ENCODE assay signal across 8 cellular contexts in the genomic region with DNA sequence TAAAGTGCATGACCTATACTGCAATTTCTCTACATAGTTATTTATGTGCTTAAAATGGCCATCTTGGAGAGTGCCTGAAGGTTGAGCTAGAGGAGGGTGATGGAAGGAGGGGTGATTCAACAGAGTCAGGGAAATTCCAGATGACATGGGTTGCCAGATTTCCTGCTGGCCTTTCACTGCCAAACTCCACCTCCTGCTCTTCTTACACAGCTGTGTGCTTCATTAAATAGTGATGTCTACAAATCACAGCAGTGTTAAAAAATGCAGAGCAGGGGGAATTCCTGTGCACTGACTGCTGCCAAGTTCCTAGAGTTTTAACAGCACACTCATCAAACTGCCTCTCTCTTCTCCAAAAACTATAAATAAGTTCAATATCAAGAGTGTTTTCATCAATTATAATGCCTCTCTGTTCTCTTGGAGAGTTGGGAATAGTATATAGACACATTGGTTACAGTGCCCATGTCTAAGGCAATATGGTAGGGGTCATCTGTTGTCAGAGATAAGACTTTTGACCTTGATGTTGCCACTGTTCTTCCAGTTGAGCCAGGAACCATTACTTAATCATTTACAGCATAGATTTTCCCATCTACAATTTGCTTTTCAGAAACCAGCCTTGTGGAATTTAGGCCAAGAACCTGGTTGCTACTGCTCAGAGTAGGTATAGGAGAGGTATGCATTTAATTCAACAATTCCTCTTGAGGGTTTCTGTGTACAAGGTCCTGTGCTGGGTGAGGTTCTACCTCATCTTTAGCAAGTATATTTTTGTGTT.
DNase-seq lines count a peak whose midpoint lies in the region; ATAC-seq and TF ChIP-seq lines count a peak whose summit lies in the region.

No MANE protein-coding gene starts in this region.

- peak; percentile 93 for TF ChIP-seq EP300 in Ishikawa (IDR thresholded peaks at IDR 0.05; ENCODE audit: borderline replicate concordance)

- peak; percentile 33; the same call in 1 of the 2 replicates for TF ChIP-seq RAD21 in Ishikawa (IDR thresholded peaks at IDR 0.05; ENCODE audit: low read depth)

- no peak for ATAC-seq in GM21737 (IDR thresholded peaks at IDR 0.05; ENCODE audit: unreplicated experiment)

- DNase-seq in NCI-H1092 treated with DMSO at 0.1 percent for 48 hours (lab: John Stamatoyannopoulos, UW): peak; percentile 15
- no peak for DNase-seq in NCI-H1092 (lab: John Stamatoyannopoulos, UW)
- peak; percentile 62 for DNase-seq in epidermal melanocyte (ENCODE audit: insufficient read length, low spot score)
- DNase-seq in renal cortical epithelial cell (ENCODE audit: low read depth): peak; percentile 99
- DNase-seq in globus pallidus (ENCODE audit: low spot score): no peak
- no peak for DNase-seq in DMS114 treated with DMSO at 0.1 percent for 48 hours (lab: John Stamatoyannopoulos, UW; ENCODE audit: unreplicated experiment)

TF ChIP-seq in Ishikawa, 13 proteins besides CTCF, POLR2A, EP300 and RAD21:
- TF ChIP-seq CREB1 (IDR thresholded peaks at IDR 0.05; ENCODE audit: low read depth) (no peak), TCF12 (IDR thresholded peaks at IDR 0.05; ENCODE audit: low read depth) (peak; percentile 91), NFIC (IDR thresholded peaks at IDR 0.05) (peak; percentile 97), TEAD4 (IDR thresholded peaks at IDR 0.05) (peak; percentile 94), YY1 (IDR thresholded peaks at IDR 0.05; ENCODE audit: low read depth) (peak; percentile 68), EGR1 (IDR thresholded peaks at IDR 0.05) (no peak), USF1 (IDR thresholded peaks at IDR 0.05) (no peak), FOXM1 (IDR thresholded peaks at IDR 0.05; ENCODE audit: borderline replicate concordance, low read depth) (peak; percentile 71; the same call in 1 of the 2 replicates)
- TF ChIP-seq, protein P1, sequence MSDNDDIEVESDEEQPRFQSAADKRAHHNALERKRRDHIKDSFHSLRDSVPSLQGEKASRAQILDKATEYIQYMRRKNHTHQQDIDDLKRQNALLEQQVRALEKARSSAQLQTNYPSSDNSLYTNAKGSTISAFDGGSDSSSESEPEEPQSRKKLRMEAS (IDR thresholded peaks at IDR 0.05): peak; percentile 42; the same call in 1 of the 2 replicates

Comparison
In these comparisons a context has a peak if more than half of its experiments do, and no peak if none do; other contexts are left out.
1. DNase-seq: peak in NCI-H1092 treated with DMSO at 0.1 percent for 48 hours (single experiment), epidermal melanocyte (single experiment) and renal cortical epithelial cell (single experiment); none in NCI-H1092 (single experiment), globus pallidus (single experiment) and DMS114 treated with DMSO at 0.1 percent for 48 hours (single experiment).